ENCODE assay signal across 8 cellular contexts in the genomic region with DNA sequence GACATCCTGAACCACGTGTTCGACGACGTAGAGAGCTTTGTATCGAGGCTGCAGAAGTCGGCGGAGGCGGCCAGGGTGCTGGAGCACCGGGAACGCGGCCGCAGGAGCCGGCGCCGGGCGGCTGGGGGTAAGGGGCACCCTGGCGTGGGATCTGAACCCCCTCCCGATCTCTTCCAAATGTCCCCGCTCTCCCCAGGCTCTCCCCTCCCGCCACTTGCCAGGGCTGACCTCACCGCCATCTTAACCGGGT. TPM values are rescaled to one million over a fixed set of nuclear protein-coding genes. Genes with fewer than 3 reads are reported as not detected.
DNase-seq lines count a peak whose midpoint lies in the region; ATAC-seq lines count a peak whose summit lies in the region.

No MANE protein-coding gene starts in this region.

- ATAC-seq in stimulated activated naive B cell treated with anti-CD40 and anti-IgM and Interleukin-4, amounts not matched to agents 10 μg/mL and 1 μg/mL and 100 μg/mL, for 72 hours (replicated peaks): no peak
- ATAC-seq in GM18519 (IDR thresholded peaks at IDR 0.05; ENCODE audit: low FRiP score, unreplicated experiment): no peak

- peaks cover 30% of the 10 kb centered on the region for H3K4me1 Mint-ChIP-seq in activated CD4-positive, alpha-beta T cell treated with anti-CD3 and anti-CD28 coated beads, Interleukin-2, amount 10 ng/mL, durations not matched to agents 7 days and 5 days
- H3K4me1 Mint-ChIP-seq in activated CD4-positive, alpha-beta memory T cell treated with anti-CD3 and anti-CD28 coated beads, Interleukin-2, amount 10 ng/mL, durations not matched to agents 7 days and 5 days: peaks cover 36% of the 10 kb centered on the region
- H3K4me1 Mint-ChIP-seq in stimulated activated naive B cell treated with anti-CD40 and anti-IgM and Interleukin-4, amounts not matched to agents 10 μg/mL and 1 μg/mL and 100 μg/mL, for 72 hours: peaks cover 23 to 38% of the 10 kb centered on the region in 2 donors

- peaks cover 3% of the 10 kb centered on the region for H3K4me1 ChIP-seq in iPS-15b (ENCODE audit: control insufficient read depth, insufficient read depth, low read length)

- H3K36me3 Mint-ChIP-seq in activated CD4-positive, alpha-beta T cell treated with anti-CD3 and anti-CD28 coated beads, Interleukin-2, amount 10 ng/mL, durations not matched to agents 7 days and 5 days (ENCODE audit: low read depth): peaks cover 10% of the 10 kb centered on the region
- H3K36me3 Mint-ChIP-seq in activated CD4-positive, alpha-beta memory T cell treated with anti-CD3 and anti-CD28 coated beads, Interleukin-2, amount 10 ng/mL, durations not matched to agents 7 days and 5 days (ENCODE audit: low read depth): peaks cover 5% of the 10 kb centered on the region
- peaks cover 4% of the 10 kb centered on the region in 2 donors for H3K36me3 Mint-ChIP-seq in stimulated activated naive B cell treated with anti-CD40 and anti-IgM and Interleukin-4, amounts not matched to agents 10 μg/mL and 1 μg/mL and 100 μg/mL, for 72 hours

- H3K27me3 ChIP-seq in iPS-15b (ENCODE audit: control insufficient read depth, insufficient read depth, low read length): peaks cover 36% of the 10 kb centered on the region

- H3K36me3 ChIP-seq in iPS-15b (ENCODE audit: control insufficient read depth, insufficient read depth, low read length): peaks cover 2% of the 10 kb centered on the region

- intact Hi-C loops in posterior vena cava (cut with DNase I): no loop called here

- H3K9me3 ChIP-seq in iPS-15b (ENCODE audit: control insufficient read depth, insufficient read depth, low read length): no peaks in the 10 kb centered on the region

- H3K27me3 Mint-ChIP-seq in activated CD4-positive, alpha-beta T cell treated with anti-CD3 and anti-CD28 coated beads, Interleukin-2, amount 10 ng/mL, durations not matched to agents 7 days and 5 days: peaks cover 36% of the 10 kb centered on the region
- H3K27me3 Mint-ChIP-seq in activated CD4-positive, alpha-beta memory T cell treated with anti-CD3 and anti-CD28 coated beads, Interleukin-2, amount 10 ng/mL, durations not matched to agents 7 days and 5 days: peaks cover 44% of the 10 kb centered on the region
- peaks cover 78 to 84% of the 10 kb centered on the region in 2 donors for H3K27me3 Mint-ChIP-seq in stimulated activated naive B cell treated with anti-CD40 and anti-IgM and Interleukin-4, amounts not matched to agents 10 μg/mL and 1 μg/mL and 100 μg/mL, for 72 hours

- peak overlapping the region; percentile 75 for H3K4me3 Mint-ChIP-seq in activated CD4-positive, alpha-beta T cell treated with anti-CD3 and anti-CD28 coated beads, Interleukin-2, amount 10 ng/mL, durations not matched to agents 7 days and 5 days
- peak overlapping the region; percentile 77 for H3K4me3 Mint-ChIP-seq in activated CD4-positive, alpha-beta memory T cell treated with anti-CD3 and anti-CD28 coated beads, Interleukin-2, amount 10 ng/mL, durations not matched to agents 7 days and 5 days
- H3K4me3 Mint-ChIP-seq in stimulated activated naive B cell treated with anti-CD40 and anti-IgM and Interleukin-4, amounts not matched to agents 10 μg/mL and 1 μg/mL and 100 μg/mL, for 72 hours: peak overlapping the region; percentile 81 to 82

- no peak for DNase-seq in activated CD4-positive, alpha-beta T cell treated with anti-CD3 and anti-CD28 coated beads, Interleukin-2, amount 10 ng/mL, durations not matched to agents 7 days and 5 days
- no peak for DNase-seq in activated CD4-positive, alpha-beta T cell treated with anti-CD3 and anti-CD28 coated beads for 4 hours
- no peak for DNase-seq in activated CD4-positive, alpha-beta memory T cell treated with anti-CD3 and anti-CD28 coated beads, Interleukin-2, amount 10 ng/mL, durations not matched to agents 7 days and 5 days
- DNase-seq in stimulated activated naive B cell treated with anti-CD40 and anti-IgM and Interleukin-4, amounts not matched to agents 10 μg/mL and 1 μg/mL and 100 μg/mL, for 72 hours: no peak
- DNase-seq in posterior vena cava (ENCODE audit: low spot score) (no peak), AG20443 (ENCODE audit: low spot score) (no peak)

- H3K9me3 Mint-ChIP-seq in activated CD4-positive, alpha-beta T cell treated with anti-CD3 and anti-CD28 coated beads, Interleukin-2, amount 10 ng/mL, durations not matched to agents 7 days and 5 days: peaks cover 11% of the 10 kb centered on the region
- no peaks in the 10 kb centered on the region for H3K9me3 Mint-ChIP-seq in activated CD4-positive, alpha-beta memory T cell treated with anti-CD3 and anti-CD28 coated beads, Interleukin-2, amount 10 ng/mL, durations not matched to agents 7 days and 5 days
- peaks cover 9 to 11% of the 10 kb centered on the region in 2 donors for H3K9me3 Mint-ChIP-seq in stimulated activated naive B cell treated with anti-CD40 and anti-IgM and Interleukin-4, amounts not matched to agents 10 μg/mL and 1 μg/mL and 100 μg/mL, for 72 hours

- CTCF ChIA-PET in activated CD4-positive, alpha-beta T cell treated with anti-CD3 and anti-CD28 coated beads, Interleukin-2, amount 10 ng/mL, durations not matched to agents 7 days and 5 days (lab: Charles Lee): no interaction called here
- CTCF ChIA-PET in activated CD4-positive, alpha-beta memory T cell treated with anti-CD3 and anti-CD28 coated beads, Interleukin-2, amount 10 ng/mL, durations not matched to agents 7 days and 5 days (lab: Charles Lee): no interaction called here

- POLR2A ChIA-PET in activated CD4-positive, alpha-beta T cell treated with anti-CD3 and anti-CD28 coated beads, Interleukin-2, amount 10 ng/mL, durations not matched to agents 7 days and 5 days (lab: Charles Lee): no interaction called here
- POLR2A ChIA-PET in activated CD4-positive, alpha-beta memory T cell treated with anti-CD3 and anti-CD28 coated beads, Interleukin-2, amount 10 ng/mL, durations not matched to agents 7 days and 5 days (lab: Charles Lee): interaction anchor here (1.1 kb wide), 1 partner anchor 12 kb away, joined by 4 read pairs; no protein-coding TSS in a partner anchor

- peak overlapping the region; percentile 90 for H3K27ac Mint-ChIP-seq in activated CD4-positive, alpha-beta T cell treated with anti-CD3 and anti-CD28 coated beads, Interleukin-2, amount 10 ng/mL, durations not matched to agents 7 days and 5 days
- H3K27ac Mint-ChIP-seq in activated CD4-positive, alpha-beta memory T cell treated with anti-CD3 and anti-CD28 coated beads, Interleukin-2, amount 10 ng/mL, durations not matched to agents 7 days and 5 days: peak overlapping the region; percentile 84
- H3K27ac Mint-ChIP-seq in stimulated activated naive B cell treated with anti-CD40 and anti-IgM and Interleukin-4, amounts not matched to agents 10 μg/mL and 1 μg/mL and 100 μg/mL, for 72 hours: no peak overlapping the region

- no peak overlapping the region for H3K9ac ChIP-seq in iPS-15b (ENCODE audit: low read depth, low read length)

- H3K4me3 ChIP-seq in iPS-15b (ENCODE audit: low read depth, low read length): peak overlapping the region; percentile 75

RNA-seq across cellular contexts. Expression of a gene that starts 6.0 kb away (rescaled TPM):
- total RNA-seq in activated CD4-positive, alpha-beta T cell treated with anti-CD3 and anti-CD28 coated beads, Interleukin-2, amount 10 ng/mL, durations not matched to agents 7 days and 5 days: 1 to 10 TPM; 3.2 to 5.5 TPM
- total RNA-seq in activated CD4-positive, alpha-beta memory T cell treated with anti-CD3 and anti-CD28 coated beads, Interleukin-2, amount 10 ng/mL, durations not matched to agents 7 days and 5 days: 1 to 10 TPM; 6.9 to 7.6 TPM
- 1 to 10 TPM in 1 of 2 donors, under 1 TPM in 1; 0.38 to 2.1 TPM for total RNA-seq in posterior vena cava

RNA-seq across cellular contexts. Expression of a gene that starts 18.8 kb away (rescaled TPM):
- total RNA-seq in activated CD4-positive, alpha-beta T cell treated with anti-CD3 and anti-CD28 coated beads, Interleukin-2, amount 10 ng/mL, durations not matched to agents 7 days and 5 days: 10 to 100 TPM; 15.0 to 15.6 TPM
- 10 to 100 TPM; 15.3 to 15.5 TPM for total RNA-seq in activated CD4-positive, alpha-beta memory T cell treated with anti-CD3 and anti-CD28 coated beads, Interleukin-2, amount 10 ng/mL, durations not matched to agents 7 days and 5 days
- total RNA-seq in posterior vena cava: 1 to 10 TPM; 7.8 to 8.1 TPM

RNA-seq across cellular contexts. Expression of a gene that starts 35.7 kb away (rescaled TPM):
- 100 to 1,000 TPM; 135 to 152 TPM for total RNA-seq in activated CD4-positive, alpha-beta T cell treated with anti-CD3 and anti-CD28 coated beads, Interleukin-2, amount 10 ng/mL, durations not matched to agents 7 days and 5 days
- total RNA-seq in activated CD4-positive, alpha-beta memory T cell treated with anti-CD3 and anti-CD28 coated beads, Interleukin-2, amount 10 ng/mL, durations not matched to agents 7 days and 5 days: 100 to 1,000 TPM; 132 to 134 TPM
- total RNA-seq in posterior vena cava: 100 to 1,000 TPM; 207 to 252 TPM

RNA-seq across cellular contexts. Expression of a gene that starts 43.6 kb away (rescaled TPM):
- total RNA-seq in activated CD4-positive, alpha-beta T cell treated with anti-CD3 and anti-CD28 coated beads, Interleukin-2, amount 10 ng/mL, durations not matched to agents 7 days and 5 days: under 1 TPM; 0.19 to 0.52 TPM
- under 1 TPM in 1 of 2 experiments, not detected in 1; 0.18 TPM for total RNA-seq in activated CD4-positive, alpha-beta memory T cell treated with anti-CD3 and anti-CD28 coated beads, Interleukin-2, amount 10 ng/mL, durations not matched to agents 7 days and 5 days
- under 1 TPM in 1 of 2 donors, not detected in 1; 0.19 TPM for total RNA-seq in posterior vena cava
